31 cellular contexts compared by ENCODE assay signal in genomic region chr2:191856111-191856876, GRCh38. TPM values are rescaled to one million over a fixed set of nuclear protein-coding genes. Genes with fewer than 3 reads are reported as not detected.
"Had no signal": no experiment of that assay in that cellular context is flagged by ENCODE, and none has a peak within 500 bp of the region (broad histone marks: within the 10 kb centered on the region; RNA-seq: fewer than 3 reads in every experiment).

No MANE protein-coding gene starts in this region.

- DNase-seq: activated CD4-positive, alpha-beta T cell treated with anti-CD3 and anti-CD28 coated beads for 48 hours; activated CD4-positive, alpha-beta T cell treated with anti-CD3 and anti-CD28 coated beads, Interleukin-2, amount 50 U/mL, for 48 hours; activated CD8-positive, alpha-beta memory T cell treated with anti-CD3 and anti-CD28 coated beads, Interleukin-2, amount 50 U/mL, for 4 hours; activated effector memory CD4-positive, alpha-beta T cell treated with anti-CD3 and anti-CD28 coated beads, Interleukin-2, amount 50 U/mL, for 16 hours; activated naive CD4-positive, alpha-beta T cell treated with anti-CD3 and anti-CD28 coated beads, Interleukin-2, amount 10 ng/mL, durations not matched to agents 7 days and 5 days; activated naive CD8-positive, alpha-beta T cell treated with anti-CD3 and anti-CD28 coated beads, Interleukin-2, amount 10 ng/mL, durations not matched to agents 7 days and 5 days; activated T-cell treated with anti-CD3 and anti-CD28 coated beads, Interleukin-2, amount 50 U/mL, for 1 hour; cerebellar nuclear complex; colonic mucosa; foreskin keratinocyte; heart left ventricle; naive thymus-derived CD4-positive, alpha-beta T cell; sigmoid colon; stimulated activated CD4-positive, alpha-beta T cell treated with anti-CD3 and anti-CD28 coated beads, Interleukin-1b, Interleukin-23, amount 100 ng/mL, for 48 hours; stimulated activated CD4-positive, alpha-beta T cell treated with anti-CD3 and anti-CD28 coated beads, Interleukin-4, amount 100 ng/mL, for 4 hours; stimulated activated CD8-positive, alpha-beta memory T cell treated with anti-CD3 and anti-CD28 coated beads, Interleukin-4, amount 100 ng/mL, for 48 hours; stimulated activated naive CD8-positive, alpha-beta T cell treated with anti-CD3 and anti-CD28 coated beads, Interleukin-15, amount 100 ng/mL, for 72 hours; substantia nigra; T-helper 9 cell had no signal

- H3K36me3 ChIP-seq: ascending aorta, cardiac muscle cell, colonic mucosa, esophagus muscularis mucosa, heart left ventricle, sigmoid colon, vagina had no signal

- H3K9me3 ChIP-seq: ascending aorta, colonic mucosa, esophagus muscularis mucosa, sigmoid colon, vagina had no signal

- H3K4me2 ChIP-seq: smooth muscle cell had no signal

- H3K27me3 ChIP-seq: ascending aorta, cardiac muscle cell, colonic mucosa, esophagus muscularis mucosa, foreskin keratinocyte, heart left ventricle, sigmoid colon, vagina had no signal

- H3K27ac ChIP-seq: ascending aorta, colonic mucosa, esophagus muscularis mucosa, foreskin keratinocyte, sigmoid colon, vagina, VCaP had no signal

- ATAC-seq: naive thymus-derived CD4-positive, alpha-beta T cell; stimulated activated memory B cell treated with anti-CD40 and anti-IgM and Interleukin-4, amounts not matched to agents 10 μg/mL and 1 μg/mL and 100 μg/mL, for 72 hours; stimulated activated naive CD8-positive, alpha-beta T cell treated with anti-CD3 and anti-CD28 coated beads, Interleukin-15, amount 100 ng/mL, for 72 hours had no signal

- H3K4me3 ChIP-seq: ascending aorta, cardiac muscle cell, colonic mucosa, esophagus muscularis mucosa, heart left ventricle, lung, sigmoid colon, smooth muscle cell, vagina had no signal

- H3K4me1 ChIP-seq: ascending aorta, colonic mucosa, foreskin keratinocyte, vagina had no signal

RNA-seq across cellular contexts. Expression of gene CAVIN2, which starts 9.4 kb away (rescaled TPM):
- total RNA-seq: activated CD8-positive, alpha-beta memory T cell treated with anti-CD3 and anti-CD28 coated beads for 36 hours; activated naive CD8-positive, alpha-beta T cell treated with anti-CD3 and anti-CD28 coated beads, Interleukin-2, amount 10 ng/mL, durations not matched to agents 7 days and 5 days; activated T-helper 1 cell treated with anti-CD3 and anti-CD28 coated beads, Interleukin-12 subunit alpha, Interleukin-12 subunit beta, Interleukin-2, Interleukin-4 antibody, amounts not matched to agents 30 ng/mL and 10 ng/mL and 1 ng/mL, durations not matched to agents 14 hours and 24 hours and 36 hours; neural crest cell; T-helper 1 cell treated with Interleukin-12 subunit alpha and Interleukin-12 subunit beta and Interleukin-4 antibody, amounts not matched to agents 30 ng/mL and 1 ng/mL, for 36 hours had no signal
- polyA plus RNA-seq: naive thymus-derived CD4-positive, alpha-beta T cell; smooth muscle cell had no signal
